Comparison of ENCODE assay signal across 12 cellular contexts in genomic region chr16:85757341-85757822, GRCh38. TPM values are rescaled to one million over a fixed set of nuclear protein-coding genes. Genes with fewer than 3 reads are reported as not detected.
A peak's percentile ranks its signal among the peaks of the same experiment; 100 is the strongest.
DNase-seq lines count a peak whose midpoint lies in the region; ATAC-seq, FAIRE-seq and TF ChIP-seq lines count a peak whose summit lies in the region.
"Had no signal": no experiment of that assay in that cellular context is flagged by ENCODE, and none has a peak within 500 bp of the region (broad histone marks: within the 10 kb centered on the region; RNA-seq: fewer than 3 reads in every experiment).

No MANE protein-coding gene starts in this region.

- no peaks in the 10 kb centered on the region for H3K9me3 Mint-ChIP-seq in HFFc6
- H3K9me3 Mint-ChIP-seq: T-cell had no signal

- no peak for TF ChIP-seq CTCF in HFFc6 (IDR thresholded peaks at IDR 0.05)
- no peak for TF ChIP-seq CTCF in RWPE1 (conservative IDR thresholded peaks at IDR 0.05; ENCODE audit: low read depth)

- H3K36me3 ChIP-seq in mucosa of rectum (ENCODE audit: control insufficient read depth in 2 of 2, insufficient read depth in 2 of 2, low read length in 2 of 2) = no peaks in the 10 kb centered on the region
- H3K36me3 ChIP-seq: heart left ventricle had no signal

- H3K27me3 ChIP-seq in mucosa of rectum (ENCODE audit: control insufficient read depth in 2 of 2, insufficient read depth in 2 of 2, low read length in 2 of 2) = peaks cover 2 to 22% of the 10 kb centered on the region in 2 donors

- H3K27ac ChIP-seq in RWPE1 = peak overlapping the region; percentile 99
- peak overlapping the region; percentile 38 to 77 for H3K27ac ChIP-seq in mucosa of rectum (ENCODE audit: low read depth in 2 of 2, low read length in 2 of 2)
- H3K27ac ChIP-seq: heart left ventricle had no signal

- POLR2A ChIA-PET in RWPE1 (lab: Yijun Ruan, JAX; ENCODE audit: low non-redundant PET) = no interaction called here

- peaks cover 36% of the 10 kb centered on the region for H3K4me1 Mint-ChIP-seq in HFFc6 (ENCODE audit: low read depth)

- DNase-seq in HFFc6 (peak; percentile 62), RWPE1 (ENCODE audit: low spot score) (no peak), left ventricle myocardium superior (no peak), urothelium cell line (ENCODE audit: low spot score) (no peak), Kasumi-1 (lab: John Stamatoyannopoulos, UW) (no peak), RKO (ENCODE audit: low spot score) (no peak)
- DNase-seq: heart left ventricle, NCI-H2029 treated with DMSO at 0.1 percent for 48 hours, T-cell had no signal

- no peak overlapping the region for H3K9ac ChIP-seq in mucosa of rectum (ENCODE audit: low read depth in 1 of 2, low read length in 2 of 2)

- no peaks in the 10 kb centered on the region for H3K9me3 ChIP-seq in mucosa of rectum (ENCODE audit: control insufficient read depth in 2 of 2, low read length in 2 of 2)
- H3K9me3 ChIP-seq: heart left ventricle had no signal

- H3K4me3 ChIP-seq in mucosa of rectum (ENCODE audit: low read length in 2 of 2) = no peak overlapping the region
- H3K4me3 ChIP-seq: heart left ventricle had no signal

- no peaks in the 10 kb centered on the region for H3K36me3 Mint-ChIP-seq in HFFc6 (ENCODE audit: low read depth)
- H3K36me3 Mint-ChIP-seq: activated naive CD8-positive, alpha-beta T cell; T-cell had no signal

- CTCF ChIA-PET in RWPE1 (lab: Yijun Ruan, JAX) = no interaction called here

- no peak for FAIRE-seq in urothelium cell line (lab: Jason Lieb, UNC)

- intact Hi-C loops in left ventricle myocardium superior (cut with micrococcal nuclease) = no loop called here

- peak overlapping the region; percentile 69 for H3K27ac Mint-ChIP-seq in HFFc6
- H3K27ac Mint-ChIP-seq: activated naive CD8-positive, alpha-beta T cell had no signal

- ATAC-seq in GM18502 (IDR thresholded peaks at IDR 0.05; ENCODE audit: poor library complexity, unreplicated experiment) = peak; percentile 32
- ATAC-seq in left ventricle myocardium superior = no peak
- ATAC-seq: heart left ventricle, T-cell had no signal

- peak overlapping the region; percentile 52 for H3K4me3 Mint-ChIP-seq in HFFc6
- H3K4me3 Mint-ChIP-seq: activated naive CD8-positive, alpha-beta T cell; T-cell had no signal

- H3K27me3 Mint-ChIP-seq in HFFc6 (ENCODE audit: insufficient read depth) = peaks cover 2% of the 10 kb centered on the region; the same call in 1 of the 2 replicates

- peaks cover 10 to 12% of the 10 kb centered on the region in 2 donors for H3K4me1 ChIP-seq in mucosa of rectum (ENCODE audit: control insufficient read depth in 2 of 2, insufficient read depth in 2 of 2, low read length in 2 of 2)

RNA-seq across cellular contexts. Expression of gene C16orf74, which starts 6.5 kb away (rescaled TPM):
- 10 to 100 TPM; 13.4 to 18.6 (median 15.7) TPM for total RNA-seq in HFFc6 (2021; fragmentation: NEBNext Ultra II Directional; extraction: Animal tissue kit (Norgen Biotek cat#: 25700))
- 1.7 TPM for total RNA-seq in left ventricle myocardium superior

RNA-seq across cellular contexts. Expression of gene EMC8, which starts 42.0 kb away (rescaled TPM):
- 10 to 100 TPM; 31.7 to 38.4 (median 36.6) TPM for total RNA-seq in HFFc6 (2021; fragmentation: NEBNext Ultra II Directional; extraction: Animal tissue kit (Norgen Biotek cat#: 25700))
- 25.4 TPM for total RNA-seq in left ventricle myocardium superior

RNA-seq across cellular contexts. Expression of gene COX4I1, which starts 42.1 kb away (rescaled TPM):
- total RNA-seq in HFFc6 (2021; fragmentation: NEBNext Ultra II Directional; extraction: Animal tissue kit (Norgen Biotek cat#: 25700)) = 100 to 1,000 TPM; 427 to 518 (median 497) TPM
- 2,116 TPM for total RNA-seq in left ventricle myocardium superior
